In genomic region chr12:89162704-89163261, GRCh38 we compare ENCODE assay signal across 8 cellular contexts.
A peak's percentile ranks its signal among the peaks of the same experiment; 100 is the strongest.
DNase-seq lines count a peak whose midpoint lies in the region; ATAC-seq lines count a peak whose summit lies in the region.

No MANE protein-coding gene starts in this region.

- DNase-seq in NOMO-1 treated with DMSO at 0.1 percent for 48 hours (lab: John Stamatoyannopoulos, UW; ENCODE audit: unreplicated experiment), result peak; percentile 98
- DNase-seq in activated naive CD4-positive, alpha-beta T cell treated with anti-CD3 and anti-CD28 coated beads for 36 hours, result peak; percentile 81
- DNase-seq in left ventricle myocardium superior, result peak; percentile 41
- peak in 3 of 4 experiments; percentile 24 to 56 (median 30) for DNase-seq in stimulated activated CD4-positive, alpha-beta T cell treated with anti-CD3 and anti-CD28 coated beads, Interleukin-1b, Interleukin-23, amount 100 ng/mL, for 24 hours (ENCODE audit: low read depth in 4 of 4, low spot score in 1 of 4)
- DNase-seq in NCI-H2081 treated with DMSO at 0.1 percent for 48 hours (lab: John Stamatoyannopoulos, UW), result no peak
- no peak for DNase-seq in neuronal stem cell (ENCODE audit: low spot score)
- DNase-seq in NCI-H774 (lab: John Stamatoyannopoulos, UW), result no peak

- no peaks in the 10 kb centered on the region for H3K27me3 Mint-ChIP-seq in activated naive CD4-positive, alpha-beta T cell treated with anti-CD3 and anti-CD28 coated beads for 36 hours (ENCODE audit: low read depth)

- no peak overlapping the region for H3K4me2 ChIP-seq in neuronal stem cell (ENCODE audit: insufficient read depth, low read length, poor library complexity, severe bottlenecking)

- H3K4me3 Mint-ChIP-seq in activated naive CD4-positive, alpha-beta T cell treated with anti-CD3 and anti-CD28 coated beads for 36 hours, result no peak overlapping the region

- no peaks in the 10 kb centered on the region for H3K27me3 ChIP-seq in neuronal stem cell (ENCODE audit: control insufficient read depth in 3 of 3, insufficient read depth in 3 of 3, low read depth in 1 of 3, low read length in 3 of 3)

- intact Hi-C loops in activated naive CD4-positive, alpha-beta T cell treated with anti-CD3 and anti-CD28 coated beads for 36 hours (cut with micrococcal nuclease), result loop anchor here (1.0 to 10.0 kb wide), 18 partner anchors 19 to 1122 kb away; partner anchors contain the start of genes DUSP6 and POC1B
- intact Hi-C loops in left ventricle myocardium superior (cut with micrococcal nuclease), result no loop called here

- no peaks in the 10 kb centered on the region for H3K9me3 Mint-ChIP-seq in activated naive CD4-positive, alpha-beta T cell treated with anti-CD3 and anti-CD28 coated beads for 36 hours

- H3K4me1 Mint-ChIP-seq in activated naive CD4-positive, alpha-beta T cell treated with anti-CD3 and anti-CD28 coated beads for 36 hours (ENCODE audit: low read depth), result peaks cover 8% of the 10 kb centered on the region

- no peak overlapping the region for H2AK5ac ChIP-seq in neuronal stem cell (ENCODE audit: low read depth, low read length)

- peak; percentile 36 for ATAC-seq in GM18502 (IDR thresholded peaks at IDR 0.05; ENCODE audit: poor library complexity, unreplicated experiment)
- ATAC-seq in left ventricle myocardium superior, result peak; percentile 85

- no peaks in the 10 kb centered on the region for H3K79me1 ChIP-seq in neuronal stem cell (ENCODE audit: low read depth, low read length)

- H2BK120ac ChIP-seq in neuronal stem cell (ENCODE audit: low read depth, low read length), result no peak overlapping the region

- no peak overlapping the region for H3K23ac ChIP-seq in neuronal stem cell (ENCODE audit: low read depth, low read length, poor library complexity)

- no peak overlapping the region for H2AFZ ChIP-seq in neuronal stem cell (ENCODE audit: low read length)

- H2BK15ac ChIP-seq in neuronal stem cell (ENCODE audit: low read length), result no peak overlapping the region

- no peak overlapping the region for H4K91ac ChIP-seq in neuronal stem cell (ENCODE audit: low read depth, low read length, poor library complexity)

- no peaks in the 10 kb centered on the region for H3K36me3 ChIP-seq in neuronal stem cell (replicated peaks in 1 of 2; ENCODE audit: control insufficient read depth in 2 of 2, insufficient read depth in 2 of 2, low read length in 2 of 2)

- H3K4me3 ChIP-seq in neuronal stem cell (ENCODE audit: low read length in 2 of 2), result no peak overlapping the region

- H3K4ac ChIP-seq in neuronal stem cell (ENCODE audit: low read length), result no peak overlapping the region

- H4K8ac ChIP-seq in neuronal stem cell (ENCODE audit: low read depth, low read length), result no peak overlapping the region

- H3K14ac ChIP-seq in neuronal stem cell (ENCODE audit: low read length), result no peak overlapping the region

- H2BK12ac ChIP-seq in neuronal stem cell (ENCODE audit: low read length), result no peak overlapping the region

- H3K27ac Mint-ChIP-seq in activated naive CD4-positive, alpha-beta T cell treated with anti-CD3 and anti-CD28 coated beads for 36 hours, result no peak overlapping the region

- H3K9ac ChIP-seq in neuronal stem cell (ENCODE audit: low read depth, low read length, poor library complexity), result no peak overlapping the region

- no peaks in the 10 kb centered on the region for H3K36me3 Mint-ChIP-seq in activated naive CD4-positive, alpha-beta T cell treated with anti-CD3 and anti-CD28 coated beads for 36 hours (ENCODE audit: low read depth)

- H3K4me1 ChIP-seq in neuronal stem cell (ENCODE audit: control insufficient read depth in 2 of 2, insufficient read depth in 1 of 2, low read depth in 1 of 2, low read length in 2 of 2), result peaks cover 1 to 10% of the 10 kb centered on the region in 2 donors

- no peak overlapping the region for H3K27ac ChIP-seq in neuronal stem cell (replicated peaks; ENCODE audit: low read length)

- WGBS in neuronal stem cell (ENCODE audit: extremely low coverage in 2 of 2, insufficient read length in 2 of 2, insufficient replicate concordance in 1 of 2), 2 donors, result no CpG with 5 or more reads among the region's 1 CpG

- H3K9me3 ChIP-seq in neuronal stem cell (replicated peaks in 1 of 2; ENCODE audit: control insufficient read depth in 2 of 2, insufficient read depth in 1 of 2, low read depth in 1 of 2, low read length in 2 of 2), result no peaks in the 10 kb centered on the region

- CTCF ChIA-PET in activated naive CD4-positive, alpha-beta T cell treated with anti-CD3 and anti-CD28 coated beads for 36 hours (lab: Charles Lee), result interaction anchor here (0.6 to 0.9 kb wide), 2 partner anchors 62 to 144 kb away, joined by 3 to 4 read pairs; no protein-coding TSS in a partner anchor

- H2BK5ac ChIP-seq in neuronal stem cell (ENCODE audit: low read length), result no peak overlapping the region

- H3K18ac ChIP-seq in neuronal stem cell (ENCODE audit: low read length), result no peak overlapping the region

Comparison
In these comparisons a context has a peak if more than half of its experiments do, and no peak if none do; other contexts are left out.
1. DNase-seq: peak in NOMO-1 treated with DMSO at 0.1 percent for 48 hours (single experiment), activated naive CD4-positive, alpha-beta T cell treated with anti-CD3 and anti-CD28 coated beads for 36 hours (single experiment), left ventricle myocardium superior (single experiment) and stimulated activated CD4-positive, alpha-beta T cell treated with anti-CD3 and anti-CD28 coated beads, Interleukin-1b, Interleukin-23, amount 100 ng/mL, for 24 hours (3 of 4); none in NCI-H2081 treated with DMSO at 0.1 percent for 48 hours (single experiment), neuronal stem cell (single experiment) and NCI-H774 (single experiment).